In genomic region chrX:77960567-77960966, GRCh38 we compare ENCODE assay signal across 31 cellular contexts. TPM values are rescaled to one million over a fixed set of nuclear protein-coding genes. Genes with fewer than 3 reads are reported as not detected.
DNase-seq lines count a peak whose midpoint lies in the region; ATAC-seq, FAIRE-seq and TF ChIP-seq lines count a peak whose summit lies in the region.
"Had no signal": no experiment of that assay in that cellular context is flagged by ENCODE, and none has a peak within 500 bp of the region (broad histone marks: within the 10 kb centered on the region; RNA-seq: fewer than 3 reads in every experiment).

No MANE protein-coding gene starts in this region.

- no peak for DNase-seq in activated CD8-positive, alpha-beta T cell treated with anti-CD3 and anti-CD28 coated beads for 36 hours
- no peak for DNase-seq in activated CD8-positive, alpha-beta T cell treated with anti-CD3 and anti-CD28 coated beads, Interleukin-2, amount 10 ng/mL, durations not matched to agents 7 days and 5 days
- DNase-seq in GM18507 (ENCODE audit: extremely low spot score, insufficient read length, low read depth) (no peak), upper lobe of right lung (no peak), prostate gland (ENCODE audit: low spot score) (no peak)
- DNase-seq in activated T-helper 1 cell treated with anti-CD3 and anti-CD28 coated beads, Interleukin-12 subunit alpha, Interleukin-12 subunit beta, Interleukin-2, Interleukin-4 antibody, amounts not matched to agents 30 ng/mL and 10 ng/mL and 1 ng/mL, durations not matched to agents 14 hours and 24 hours and 36 hours (ENCODE audit: low spot score) = no peak
- DNase-seq in naive thymus-derived CD4-positive, alpha-beta T cell = no peak
- DNase-seq: AML-193; amniotic stem cell; CD4-positive, CD25-positive, alpha-beta regulatory T cell; dorsolateral prefrontal cortex; foreskin fibroblast; Kasumi-1; NCI-H1417 treated with DMSO at 0.1 percent for 48 hours; NCI-H2029 treated with DMSO at 0.1 percent for 48 hours; NCI-H2227 treated with DMSO at 0.1 percent for 48 hours; NCI-H526 treated with DMSO at 0.1 percent for 48 hours; NK-92 treated with Interleukin-12 subunit alpha and Interleukin-12 subunit beta, amount 100 ng/mL, for 24 hours; PC-3; SK-N-SH; small intestine; stimulated activated naive CD4-positive, alpha-beta T cell; T1000; testis had no signal

- H3K36me3 ChIP-seq in naive thymus-derived CD4-positive, alpha-beta T cell (ENCODE audit: control insufficient read depth in 2 of 3, insufficient read depth in 3 of 3, low read length in 3 of 3) = no peaks in the 10 kb centered on the region
- H3K36me3 ChIP-seq in upper lobe of right lung = no peaks in the 10 kb centered on the region
- H3K36me3 ChIP-seq in prostate gland = no peaks in the 10 kb centered on the region
- H3K36me3 ChIP-seq: esophagus muscularis mucosa had no signal

- POLR2A ChIA-PET in activated CD8-positive, alpha-beta T cell treated with anti-CD3 and anti-CD28 coated beads for 36 hours (lab: Charles Lee) = no interaction called here
- POLR2A ChIA-PET in activated CD8-positive, alpha-beta T cell treated with anti-CD3 and anti-CD28 coated beads, Interleukin-2, amount 10 ng/mL, durations not matched to agents 7 days and 5 days (lab: Charles Lee) = no interaction called here
- POLR2A ChIA-PET in naive thymus-derived CD4-positive, alpha-beta T cell (lab: Charles Lee) = interaction anchor here (0.8 kb wide), 1 partner anchor 16 kb away, joined by 5 read pairs; no protein-coding TSS in a partner anchor

- CTCF ChIA-PET in activated CD8-positive, alpha-beta T cell treated with anti-CD3 and anti-CD28 coated beads for 36 hours (lab: Charles Lee) = no interaction called here
- CTCF ChIA-PET in activated CD8-positive, alpha-beta T cell treated with anti-CD3 and anti-CD28 coated beads, Interleukin-2, amount 10 ng/mL, durations not matched to agents 7 days and 5 days (lab: Charles Lee) = no interaction called here
- CTCF ChIA-PET in naive thymus-derived CD4-positive, alpha-beta T cell (lab: Charles Lee) = no interaction called here

- no peaks in the 10 kb centered on the region for H3K27me3 Mint-ChIP-seq in activated CD8-positive, alpha-beta T cell treated with anti-CD3 and anti-CD28 coated beads for 36 hours
- H3K27me3 Mint-ChIP-seq in activated CD8-positive, alpha-beta T cell treated with anti-CD3 and anti-CD28 coated beads, Interleukin-2, amount 10 ng/mL, durations not matched to agents 7 days and 5 days (ENCODE audit: low read depth) = no peaks in the 10 kb centered on the region
- H3K27me3 Mint-ChIP-seq in activated T-helper 1 cell treated with anti-CD3 and anti-CD28 coated beads, Interleukin-12 subunit alpha, Interleukin-12 subunit beta, Interleukin-2, Interleukin-4 antibody, amounts not matched to agents 30 ng/mL and 10 ng/mL and 1 ng/mL, durations not matched to agents 14 hours and 24 hours and 36 hours (ENCODE audit: insufficient read depth) = no peaks in the 10 kb centered on the region
- H3K27me3 Mint-ChIP-seq in naive thymus-derived CD4-positive, alpha-beta T cell = no peaks in the 10 kb centered on the region
- H3K27me3 Mint-ChIP-seq: CD4-positive, CD25-positive, alpha-beta regulatory T cell had no signal

- WGBS in prostate gland = 71% methylated on average over 1 of the region's 1 CpG

- H3K4me1 ChIP-seq in naive thymus-derived CD4-positive, alpha-beta T cell (ENCODE audit: control insufficient read depth in 2 of 2, insufficient read depth in 2 of 2, low read length in 2 of 2) = no peaks in the 10 kb centered on the region
- H3K4me1 ChIP-seq in upper lobe of right lung (no peaks in the 10 kb centered on the region), prostate gland (replicated peaks) (no peaks in the 10 kb centered on the region)
- H3K4me1 ChIP-seq: esophagus muscularis mucosa, parathyroid adenoma, testis had no signal

- H3K4me3 ChIP-seq in naive thymus-derived CD4-positive, alpha-beta T cell (ENCODE audit: low read length) = no peak overlapping the region
- no peak overlapping the region for H3K4me3 ChIP-seq in upper lobe of right lung
- H3K4me3 ChIP-seq in prostate gland = no peak overlapping the region
- H3K4me3 ChIP-seq: dorsolateral prefrontal cortex, esophagus muscularis mucosa, testis had no signal

- peaks cover 7% of the 10 kb centered on the region for H3K9me3 Mint-ChIP-seq in activated CD8-positive, alpha-beta T cell treated with anti-CD3 and anti-CD28 coated beads for 36 hours
- peaks cover 9% of the 10 kb centered on the region for H3K9me3 Mint-ChIP-seq in activated CD8-positive, alpha-beta T cell treated with anti-CD3 and anti-CD28 coated beads, Interleukin-2, amount 10 ng/mL, durations not matched to agents 7 days and 5 days (ENCODE audit: insufficient read depth)
- peaks cover 7% of the 10 kb centered on the region for H3K9me3 Mint-ChIP-seq in activated T-helper 1 cell treated with anti-CD3 and anti-CD28 coated beads, Interleukin-12 subunit alpha, Interleukin-12 subunit beta, Interleukin-2, Interleukin-4 antibody, amounts not matched to agents 30 ng/mL and 10 ng/mL and 1 ng/mL, durations not matched to agents 14 hours and 24 hours and 36 hours
- peaks cover 0 to 10% (median 1%) of the 10 kb centered on the region in 11 donors for H3K9me3 Mint-ChIP-seq in naive thymus-derived CD4-positive, alpha-beta T cell

- H3K27ac Mint-ChIP-seq in activated CD8-positive, alpha-beta T cell treated with anti-CD3 and anti-CD28 coated beads for 36 hours = peak overlapping the region; percentile 89
- H3K27ac Mint-ChIP-seq in activated CD8-positive, alpha-beta T cell treated with anti-CD3 and anti-CD28 coated beads, Interleukin-2, amount 10 ng/mL, durations not matched to agents 7 days and 5 days = no peak overlapping the region
- peak overlapping the region; percentile 99 for H3K27ac Mint-ChIP-seq in activated T-helper 1 cell treated with anti-CD3 and anti-CD28 coated beads, Interleukin-12 subunit alpha, Interleukin-12 subunit beta, Interleukin-2, Interleukin-4 antibody, amounts not matched to agents 30 ng/mL and 10 ng/mL and 1 ng/mL, durations not matched to agents 14 hours and 24 hours and 36 hours
- peak overlapping the region in 6 of 9 donors; percentile 10 to 95 (median 80) for H3K27ac Mint-ChIP-seq in naive thymus-derived CD4-positive, alpha-beta T cell
- H3K27ac Mint-ChIP-seq: WTC11 had no signal

- intact Hi-C loops in activated CD8-positive, alpha-beta T cell treated with anti-CD3 and anti-CD28 coated beads for 36 hours (cut with micrococcal nuclease) = no loop called here
- intact Hi-C loops in activated T-helper 1 cell treated with anti-CD3 and anti-CD28 coated beads, Interleukin-12 subunit alpha, Interleukin-12 subunit beta, Interleukin-2, Interleukin-4 antibody, amounts not matched to agents 30 ng/mL and 10 ng/mL and 1 ng/mL, durations not matched to agents 14 hours and 24 hours and 36 hours (cut with micrococcal nuclease) = loop anchor here (1.0 to 10.0 kb wide), 7 partner anchors 50 to 1194 kb away; partner anchors contain the start of genes ATP7A, MAGT1 and PGK1
- intact Hi-C loops in naive thymus-derived CD4-positive, alpha-beta T cell (cut with micrococcal nuclease) = no loop called here
- intact Hi-C loops in upper lobe of right lung (cut with DNase I) = no loop called here
- intact Hi-C loops in prostate gland (cut with DNase I) = no loop called here

- no peaks in the 10 kb centered on the region for H3K27me3 ChIP-seq in naive thymus-derived CD4-positive, alpha-beta T cell (ENCODE audit: control insufficient read depth in 2 of 2, insufficient read depth in 2 of 2, low read length in 2 of 2)
- H3K27me3 ChIP-seq in upper lobe of right lung = no peaks in the 10 kb centered on the region
- H3K27me3 ChIP-seq in prostate gland (replicated peaks; ENCODE audit: insufficient read depth) = no peaks in the 10 kb centered on the region
- H3K27me3 ChIP-seq: esophagus muscularis mucosa, testis had no signal

- TF ChIP-seq POLR2A in prostate gland (IDR thresholded peaks at IDR 0.05) = no peak

- FAIRE-seq in GM18507 (lab: Jason Lieb, UNC) = peak; percentile 54
- FAIRE-seq: endometrium, small intestine had no signal

- peaks cover 47% of the 10 kb centered on the region for H3K4me1 Mint-ChIP-seq in activated CD8-positive, alpha-beta T cell treated with anti-CD3 and anti-CD28 coated beads for 36 hours (ENCODE audit: low read depth)
- H3K4me1 Mint-ChIP-seq in activated CD8-positive, alpha-beta T cell treated with anti-CD3 and anti-CD28 coated beads, Interleukin-2, amount 10 ng/mL, durations not matched to agents 7 days and 5 days (ENCODE audit: low read depth) = peaks cover 28% of the 10 kb centered on the region
- H3K4me1 Mint-ChIP-seq in activated T-helper 1 cell treated with anti-CD3 and anti-CD28 coated beads, Interleukin-12 subunit alpha, Interleukin-12 subunit beta, Interleukin-2, Interleukin-4 antibody, amounts not matched to agents 30 ng/mL and 10 ng/mL and 1 ng/mL, durations not matched to agents 14 hours and 24 hours and 36 hours (ENCODE audit: low read depth) = peaks cover 58% of the 10 kb centered on the region
- peaks cover 11 to 49% (median 36%) of the 10 kb centered on the region in 7 donors for H3K4me1 Mint-ChIP-seq in naive thymus-derived CD4-positive, alpha-beta T cell
- H3K4me1 Mint-ChIP-seq: WTC11 had no signal

- no peaks in the 10 kb centered on the region for H3K9me3 ChIP-seq in naive thymus-derived CD4-positive, alpha-beta T cell (ENCODE audit: control insufficient read depth in 2 of 3, low read length in 3 of 3)
- H3K9me3 ChIP-seq in upper lobe of right lung (no peaks in the 10 kb centered on the region), prostate gland (no peaks in the 10 kb centered on the region)
- H3K9me3 ChIP-seq: SK-N-SH, testis had no signal

- peak overlapping the region; percentile 31 for H3K4me3 Mint-ChIP-seq in activated CD8-positive, alpha-beta T cell treated with anti-CD3 and anti-CD28 coated beads for 36 hours
- H3K4me3 Mint-ChIP-seq in activated CD8-positive, alpha-beta T cell treated with anti-CD3 and anti-CD28 coated beads, Interleukin-2, amount 10 ng/mL, durations not matched to agents 7 days and 5 days = no peak overlapping the region
- H3K4me3 Mint-ChIP-seq in activated T-helper 1 cell treated with anti-CD3 and anti-CD28 coated beads, Interleukin-12 subunit alpha, Interleukin-12 subunit beta, Interleukin-2, Interleukin-4 antibody, amounts not matched to agents 30 ng/mL and 10 ng/mL and 1 ng/mL, durations not matched to agents 14 hours and 24 hours and 36 hours = peak overlapping the region; percentile 74
- H3K4me3 Mint-ChIP-seq in naive thymus-derived CD4-positive, alpha-beta T cell = peak overlapping the region in 3 of 10 donors; percentile 37 to 88 (median 38)
- H3K4me3 Mint-ChIP-seq: WTC11 had no signal

- no peak for TF ChIP-seq CTCF in activated CD8-positive, alpha-beta T cell treated with anti-CD3 and anti-CD28 coated beads for 36 hours (IDR thresholded peaks at IDR 0.05)
- TF ChIP-seq CTCF in upper lobe of right lung (IDR thresholded peaks at IDR 0.05) (no peak), prostate gland (IDR thresholded peaks at IDR 0.05) (no peak)

- no peak overlapping the region for H3K27ac ChIP-seq in naive thymus-derived CD4-positive, alpha-beta T cell (ENCODE audit: low read depth, low read length)
- H3K27ac ChIP-seq in upper lobe of right lung = no peak overlapping the region
- H3K27ac ChIP-seq in prostate gland = no peak overlapping the region
- H3K27ac ChIP-seq: dorsolateral prefrontal cortex, esophagus muscularis mucosa, parathyroid adenoma, testis had no signal

- ATAC-seq in activated CD8-positive, alpha-beta T cell treated with anti-CD3 and anti-CD28 coated beads for 36 hours = peak; percentile 58
- ATAC-seq in activated CD8-positive, alpha-beta T cell treated with anti-CD3 and anti-CD28 coated beads, Interleukin-2, amount 10 ng/mL, durations not matched to agents 7 days and 5 days = no peak
- no peak for ATAC-seq in naive thymus-derived CD4-positive, alpha-beta T cell
- ATAC-seq in upper lobe of right lung = no peak
- ATAC-seq: PC-3, WTC11 had no signal

- H3K36me3 Mint-ChIP-seq in activated CD8-positive, alpha-beta T cell treated with anti-CD3 and anti-CD28 coated beads for 36 hours (ENCODE audit: low read depth) = peaks cover 14% of the 10 kb centered on the region
- peaks cover 14% of the 10 kb centered on the region for H3K36me3 Mint-ChIP-seq in activated CD8-positive, alpha-beta T cell treated with anti-CD3 and anti-CD28 coated beads, Interleukin-2, amount 10 ng/mL, durations not matched to agents 7 days and 5 days (ENCODE audit: low read depth)
- peaks cover 7% of the 10 kb centered on the region for H3K36me3 Mint-ChIP-seq in activated T-helper 1 cell treated with anti-CD3 and anti-CD28 coated beads, Interleukin-12 subunit alpha, Interleukin-12 subunit beta, Interleukin-2, Interleukin-4 antibody, amounts not matched to agents 30 ng/mL and 10 ng/mL and 1 ng/mL, durations not matched to agents 14 hours and 24 hours and 36 hours (ENCODE audit: low read depth)
- peaks cover 0 to 35% (median 20%) of the 10 kb centered on the region in 5 donors for H3K36me3 Mint-ChIP-seq in naive thymus-derived CD4-positive, alpha-beta T cell
- H3K36me3 Mint-ChIP-seq: WTC11 had no signal

RNA-seq across cellular contexts. Expression of gene PGAM4, which starts 8.9 kb away (rescaled TPM):
- total RNA-seq in activated CD8-positive, alpha-beta T cell treated with anti-CD3 and anti-CD28 coated beads for 36 hours = 1 to 10 TPM in 1 of 2 experiments, under 1 TPM in 1; 0.56 to 1.3 TPM
- 1 to 10 TPM in 1 of 2 experiments, under 1 TPM in 1; 0.52 to 1.1 TPM for total RNA-seq in activated CD8-positive, alpha-beta T cell treated with anti-CD3 and anti-CD28 coated beads, Interleukin-2, amount 10 ng/mL, durations not matched to agents 7 days and 5 days
- 0.39 and 0.47 TPM in 2 replicates for total RNA-seq in activated T-helper 1 cell treated with anti-CD3 and anti-CD28 coated beads, Interleukin-12 subunit alpha, Interleukin-12 subunit beta, Interleukin-2, Interleukin-4 antibody, amounts not matched to agents 30 ng/mL and 10 ng/mL and 1 ng/mL, durations not matched to agents 14 hours and 24 hours and 36 hours
- under 1 TPM in 1 of 5 experiments, not detected in 4; 0.85 TPM for total RNA-seq in naive thymus-derived CD4-positive, alpha-beta T cell
- polyA plus RNA-seq in naive thymus-derived CD4-positive, alpha-beta T cell = not detected
- not detected for total RNA-seq in upper lobe of right lung
- total RNA-seq in prostate gland = not detected
- total RNA-seq: A673; CD4-positive, CD25-positive, alpha-beta regulatory T cell; chondrocyte; esophagus muscularis mucosa; PC-3; urinary bladder had no signal
- polyA plus RNA-seq: CD4-positive, CD25-positive, alpha-beta regulatory T cell; SK-N-SH; small intestine had no signal

RNA-seq across cellular contexts. Expression of gene ATP7A, which starts 50.1 kb away (rescaled TPM):
- 1 to 10 TPM; 7.4 to 8.7 TPM for total RNA-seq in activated CD8-positive, alpha-beta T cell treated with anti-CD3 and anti-CD28 coated beads for 36 hours
- total RNA-seq in activated CD8-positive, alpha-beta T cell treated with anti-CD3 and anti-CD28 coated beads, Interleukin-2, amount 10 ng/mL, durations not matched to agents 7 days and 5 days = 1 to 10 TPM; 8.6 to 8.8 TPM
- total RNA-seq in activated T-helper 1 cell treated with anti-CD3 and anti-CD28 coated beads, Interleukin-12 subunit alpha, Interleukin-12 subunit beta, Interleukin-2, Interleukin-4 antibody, amounts not matched to agents 30 ng/mL and 10 ng/mL and 1 ng/mL, durations not matched to agents 14 hours and 24 hours and 36 hours = 6.1 and 6.9 TPM in 2 replicates
- 10 to 100 TPM; 10.9 to 17.4 (median 17.0) TPM for total RNA-seq in naive thymus-derived CD4-positive, alpha-beta T cell
- 1 to 10 TPM; 5.4 to 8.0 TPM for polyA plus RNA-seq in naive thymus-derived CD4-positive, alpha-beta T cell
- total RNA-seq in upper lobe of right lung (16.4 TPM), prostate gland (10 to 100 TPM in 1 of 2 donors, 1 to 10 TPM in 1; 9.8 to 15.1 TPM)
